35 cellular contexts compared by ENCODE assay signal in the genomic region with DNA sequence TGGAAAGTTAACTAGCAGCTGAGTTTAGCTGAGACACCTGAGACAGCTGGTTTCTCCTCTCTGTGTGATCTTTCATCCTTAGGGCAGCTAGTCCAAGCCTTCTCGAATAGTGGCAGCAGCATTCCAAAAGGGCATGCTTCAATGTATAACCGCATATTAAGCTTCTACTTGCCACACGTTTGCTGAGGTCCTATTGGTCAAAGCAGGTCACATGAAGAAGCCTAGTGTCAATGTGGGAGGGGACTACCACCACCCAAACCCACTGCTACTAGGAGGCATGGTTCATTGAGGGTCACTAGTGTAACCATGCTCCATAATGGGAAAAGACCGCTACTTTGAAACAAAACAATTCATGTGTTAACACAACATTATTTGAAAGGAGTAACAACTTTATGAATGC.
"Had no signal": no experiment of that assay in that cellular context is flagged by ENCODE, and none has a peak within 500 bp of the region (broad histone marks: within the 10 kb centered on the region; RNA-seq: fewer than 3 reads in every experiment).

No MANE protein-coding gene starts in this region.

- H3K9me3 Mint-ChIP-seq: activated B cell treated with CpG ODN at 0.5 μM for 24 hours; activated CD4-positive, alpha-beta memory T cell treated with anti-CD3 and anti-CD28 coated beads for 36 hours; activated naive CD4-positive, alpha-beta T cell treated with anti-CD3 and anti-CD28 coated beads for 36 hours; activated T-cell treated with anti-CD3 and anti-CD28 coated beads, Interleukin-2, amount 50 U/mL, for 4 hours; activated T-helper 1 cell treated with anti-CD3 and anti-CD28 coated beads, Interleukin-12 subunit alpha, Interleukin-12 subunit beta, Interleukin-2, Interleukin-4 antibody, amounts not matched to agents 30 ng/mL and 10 ng/mL and 1 ng/mL, durations not matched to agents 14 hours and 24 hours and 36 hours had no signal

- H3K4me3 ChIP-seq: adrenal gland, Peyer's patch, SJSA1 had no signal

- DNase-seq: activated B cell treated with CpG ODN at 0.5 μM for 24 hours; activated CD4-positive, alpha-beta memory T cell treated with anti-CD3 and anti-CD28 coated beads for 36 hours; activated CD4-positive, alpha-beta T cell treated with anti-CD3 and anti-CD28 coated beads for 4 hours; activated CD4-positive, alpha-beta T cell treated with anti-CD3 and anti-CD28 coated beads, Interleukin-2, amount 50 U/mL, for 1 hour; activated CD4-positive, CD25-positive, alpha-beta regulatory T cell treated with anti-CD3 and anti-CD28 coated beads, Interleukin-2, amount 50 U/mL, for 72 hours; activated CD8-positive, alpha-beta memory T cell treated with anti-CD3 and anti-CD28 coated beads, Interleukin-2, amount 50 U/mL, for 4 hours; activated gamma-delta T cell treated with Interleukin-2 at 50 U/mL for 16 hours; activated naive CD4-positive, alpha-beta T cell treated with anti-CD3 and anti-CD28 coated beads for 36 hours; activated T-cell treated with anti-CD3 and anti-CD28 coated beads for 4 hours; activated T-cell treated with anti-CD3 and anti-CD28 coated beads, Interleukin-2, amount 50 U/mL, for 4 hours; adrenal gland; central memory CD4-positive, alpha-beta T cell; Kasumi-1; NCI-H1092 treated with DMSO at 0.1 percent for 48 hours; NCI-H1417; NCI-H146; NCI-H187; NCI-H2029 treated with DMSO at 0.1 percent for 48 hours; NCI-H2107; NCI-H2171; NCI-H510A; NCI-H526; NCI-H748 treated with DMSO at 0.1 percent for 48 hours; NK-92 treated with Interleukin-12 subunit alpha and Interleukin-12 subunit beta, amount 100 ng/mL, for 24 hours; Peyer's patch; RPMI8226; SHP77 treated with DMSO at 0.1 percent for 48 hours; T-cell; T-helper 17 cell had no signal

- H3K27me3 Mint-ChIP-seq: activated B cell treated with CpG ODN at 0.5 μM for 24 hours; activated CD4-positive, alpha-beta memory T cell treated with anti-CD3 and anti-CD28 coated beads for 36 hours; brain; T-cell; T-helper 17 cell had no signal

- H3K4me3 Mint-ChIP-seq: activated B cell treated with CpG ODN at 0.5 μM for 24 hours; activated CD4-positive, alpha-beta memory T cell treated with anti-CD3 and anti-CD28 coated beads for 36 hours; activated naive CD4-positive, alpha-beta T cell treated with anti-CD3 and anti-CD28 coated beads for 36 hours; activated T-cell treated with anti-CD3 and anti-CD28 coated beads, Interleukin-2, amount 50 U/mL, for 4 hours; activated T-helper 1 cell treated with anti-CD3 and anti-CD28 coated beads, Interleukin-12 subunit alpha, Interleukin-12 subunit beta, Interleukin-2, Interleukin-4 antibody, amounts not matched to agents 30 ng/mL and 10 ng/mL and 1 ng/mL, durations not matched to agents 14 hours and 24 hours and 36 hours; brain; T-cell; T-helper 17 cell had no signal

- H3K36me3 ChIP-seq: adrenal gland, Peyer's patch, SJSA1 had no signal

- H3K36me3 Mint-ChIP-seq: activated CD4-positive, alpha-beta memory T cell treated with anti-CD3 and anti-CD28 coated beads for 36 hours; activated naive CD4-positive, alpha-beta T cell treated with anti-CD3 and anti-CD28 coated beads, Interleukin-2, amount 50 U/mL, for 72 hours; brain; T-cell had no signal

- H3K4me1 Mint-ChIP-seq: activated B cell treated with CpG ODN at 0.5 μM for 24 hours, T-cell, T-helper 17 cell had no signal

- H3K27ac ChIP-seq: adrenal gland, Peyer's patch had no signal

- H3K9me3 ChIP-seq: adrenal gland, Peyer's patch, SJSA1 had no signal

- H3K27me3 ChIP-seq: adrenal gland, Peyer's patch, SJSA1 had no signal

- H3K27ac Mint-ChIP-seq: activated B cell treated with CpG ODN at 0.5 μM for 24 hours; activated CD4-positive, alpha-beta memory T cell treated with anti-CD3 and anti-CD28 coated beads for 36 hours; activated naive CD4-positive, alpha-beta T cell treated with anti-CD3 and anti-CD28 coated beads for 36 hours; activated naive CD4-positive, alpha-beta T cell treated with anti-CD3 and anti-CD28 coated beads, Interleukin-2, amount 50 U/mL, for 72 hours; activated T-helper 1 cell treated with anti-CD3 and anti-CD28 coated beads, Interleukin-12 subunit alpha, Interleukin-12 subunit beta, Interleukin-2, Interleukin-4 antibody, amounts not matched to agents 30 ng/mL and 10 ng/mL and 1 ng/mL, durations not matched to agents 14 hours and 24 hours and 36 hours; brain; T-cell; T-helper 17 cell had no signal

- ATAC-seq: activated naive CD4-positive, alpha-beta T cell treated with anti-CD3 and anti-CD28 coated beads, Interleukin-2, amount 50 U/mL, for 72 hours; activated T-cell treated with anti-CD3 and anti-CD28 coated beads, Interleukin-2, amount 50 U/mL, for 4 hours; PC-3; SK-N-SH treated with all-trans-retinoic acid at 6 μM for 48 hours; T-cell; T-helper 17 cell had no signal

- H3K4me1 ChIP-seq: adrenal gland, Peyer's patch had no signal
